Comparison of ENCODE assay signal across 8 cellular contexts in the genomic region with DNA sequence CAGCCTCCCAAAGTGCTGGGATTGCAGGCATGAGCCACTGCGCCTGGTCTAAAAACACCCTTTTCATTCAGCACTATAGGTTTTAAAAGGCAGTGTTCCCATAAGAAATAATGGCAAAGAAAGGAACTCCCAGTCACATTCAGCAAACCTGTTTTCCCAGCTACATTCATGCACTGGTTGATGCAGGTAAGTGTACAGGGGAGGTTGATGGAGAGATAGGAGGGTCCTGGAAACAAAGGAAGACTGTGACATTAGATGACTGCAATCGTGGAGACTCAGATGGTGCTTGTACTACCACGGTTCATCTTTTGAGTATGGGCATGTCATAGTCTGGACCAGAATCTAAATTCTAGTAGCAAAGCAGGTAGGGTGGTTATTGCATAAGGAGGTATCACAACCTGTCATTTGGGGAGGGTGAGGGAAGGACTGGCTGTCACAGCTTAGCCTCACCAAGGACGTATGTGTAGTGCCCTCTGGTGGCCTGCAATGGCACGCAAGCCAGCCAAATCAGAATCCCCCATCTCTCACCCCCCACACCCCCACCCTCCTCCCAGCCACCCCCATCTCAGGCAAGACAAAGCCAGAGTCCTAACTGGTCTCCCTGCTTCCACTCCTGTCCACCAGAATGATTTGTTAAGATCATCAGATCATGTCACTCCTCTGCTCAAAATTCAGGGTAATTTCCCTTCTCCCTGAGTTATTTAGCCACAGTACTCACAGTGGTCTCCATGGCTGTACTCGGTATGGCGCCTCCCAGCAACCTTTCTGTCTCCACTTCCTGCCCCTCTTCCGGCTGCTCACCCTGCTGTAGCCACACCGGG. TPM values are rescaled to one million over a fixed set of nuclear protein-coding genes. Genes with fewer than 3 reads are reported as not detected.
DNase-seq lines count a peak whose midpoint lies in the region; ATAC-seq and TF ChIP-seq lines count a peak whose summit lies in the region.

No MANE protein-coding gene starts in this region.

- peaks cover 14% of the 10 kb centered on the region for H3K36me3 Mint-ChIP-seq in nephron progenitor cell (ENCODE audit: low read depth)

- no peak overlapping the region for H3K4me3 ChIP-seq in thoracic aorta

- POLR2A ChIA-PET in HEK293T (lab: Yijun Ruan, JAX), result interaction anchor here (1.2 to 1.5 kb wide), 2 partner anchors 29 to 51 kb away, joined by 5 read pairs; a partner anchor contains a TSS

- H3K9me3 ChIP-seq in ES-I3 (ENCODE audit: control insufficient read depth, insufficient read depth, low read length) (no peaks in the 10 kb centered on the region), thoracic aorta (no peaks in the 10 kb centered on the region)

- H3K27me3 ChIP-seq in thoracic aorta (replicated peaks; ENCODE audit: insufficient read depth), result no peaks in the 10 kb centered on the region

- H3K36me3 ChIP-seq in ES-I3 (ENCODE audit: insufficient read depth, low read length), result no peaks in the 10 kb centered on the region
- no peaks in the 10 kb centered on the region for H3K36me3 ChIP-seq in thoracic aorta

- ATAC-seq in esophagus mucosa, result peak; percentile 86
- no peak for ATAC-seq in thoracic aorta (ENCODE audit: insufficient number of reproducible peaks, low FRiP score, low read depth)

- H3K4me3 Mint-ChIP-seq in nephron progenitor cell, result peak overlapping the region; percentile 54

- H3K9ac ChIP-seq in ES-I3 (ENCODE audit: low read depth, low read length), result 0 out of 2 replicates have a peak overlapping the region, but pooled peaks have one; percentile 2

- no peak overlapping the region for H3K27ac ChIP-seq in thoracic aorta

- H3K4me1 Mint-ChIP-seq in nephron progenitor cell, result peaks cover 21% of the 10 kb centered on the region

- H3K27ac Mint-ChIP-seq in nephron progenitor cell, result no peak overlapping the region

- TF ChIP-seq CTCF in nephron progenitor cell (IDR thresholded peaks at IDR 0.05) (peak; percentile 69), thoracic aorta (IDR thresholded peaks at IDR 0.05) (peak; percentile 59)

- CTCF ChIA-PET in HEK293T (lab: Yijun Ruan, JAX), result interaction anchor here (0.6 to 1.7 kb wide), 6 partner anchors 12 to 246 kb away, joined by 3 to 10 read pairs (median 4); no protein-coding TSS in a partner anchor

- no peaks in the 10 kb centered on the region for H3K27me3 Mint-ChIP-seq in nephron progenitor cell (ENCODE audit: low read depth, poor library complexity)

- DNase-seq in HEK293T (ENCODE audit: extremely low spot score) (peak; percentile 79), NCI-H82 (lab: John Stamatoyannopoulos, UW) (peak; percentile 89), nephron progenitor cell (peak; percentile 77), thoracic aorta (ENCODE audit: low spot score) (no peak), T1000 (lab: John Stamatoyannopoulos, UW) (no peak)
- peak; percentile 84 for DNase-seq in activated CD8-positive, alpha-beta memory T cell treated with anti-CD3 and anti-CD28 coated beads, Interleukin-2, amount 50 U/mL, for 48 hours

- no peaks in the 10 kb centered on the region for H3K9me3 Mint-ChIP-seq in nephron progenitor cell

- H3K4me1 ChIP-seq in ES-I3 (ENCODE audit: insufficient read depth, low read length) (0 out of 2 replicates have a peak, but pooled peaks cover 3% of the 10 kb centered on the region), thoracic aorta (ENCODE audit: control insufficient read depth in 1 of 2, low read depth in 2 of 2) (no peaks in the 10 kb centered on the region)

TF ChIP-seq in HEK293T, 16 proteins besides CTCF, POLR2A, EP300 and RAD21:
- TF ChIP-seq NFRKB (IDR thresholded peaks at IDR 0.05), result no peak
- TF ChIP-seq ELF4 (IDR thresholded peaks at IDR 0.05), result no peak
- no peak for TF ChIP-seq LEF1 (IDR thresholded peaks at IDR 0.05; ENCODE audit: borderline replicate concordance)
- TF ChIP-seq L3MBTL2 (conservative IDR thresholded peaks at IDR 0.05), result no peak
- TF ChIP-seq TARDBP (IDR thresholded peaks at IDR 0.05), result no peak
- no peak for TF ChIP-seq BHLHE40 (IDR thresholded peaks at IDR 0.05; ENCODE audit: borderline replicate concordance)
- no peak for TF ChIP-seq FOXA1 (IDR thresholded peaks at IDR 0.05)
- no peak for TF ChIP-seq CTBP1 (IDR thresholded peaks at IDR 0.05; ENCODE audit: borderline replicate concordance)
- no peak for TF ChIP-seq SUZ12 (IDR thresholded peaks at IDR 0.05)
- TF ChIP-seq FOXK2 (IDR thresholded peaks at IDR 0.05), result no peak
- TF ChIP-seq FOXM1 (IDR thresholded peaks at IDR 0.05; ENCODE audit: borderline replicate concordance), result no peak
- TF ChIP-seq HDGF (IDR thresholded peaks at IDR 0.05; ENCODE audit: borderline replicate concordance), result no peak
- no peak for TF ChIP-seq ZNF384 (IDR thresholded peaks at IDR 0.05)
- TF ChIP-seq ARNT (IDR thresholded peaks at IDR 0.05), result no peak
- no peak for TF ChIP-seq SP1 (IDR thresholded peaks at IDR 0.05)

RNA-seq across cellular contexts. Expression of a gene that starts 28.8 kb away (rescaled TPM):
- total RNA-seq in esophagus mucosa, result 28.2 TPM
- 10 to 100 TPM; 41.1 to 70.5 TPM for total RNA-seq in thoracic aorta

RNA-seq across cellular contexts. Expression of a gene that starts 51.3 kb away (rescaled TPM):
- total RNA-seq in esophagus mucosa (5.4 TPM), thoracic aorta (10 to 100 TPM in 1 of 2 donors, 1 to 10 TPM in 1; 8.9 to 15.0 TPM)

RNA-seq across cellular contexts. Expression of a gene that starts 56.0 kb away (rescaled TPM):
- 4.0 TPM for total RNA-seq in esophagus mucosa
- 1 to 10 TPM; 1.2 to 4.9 TPM for total RNA-seq in thoracic aorta

Comparison
In these comparisons a context has a peak if more than half of its experiments do, and no peak if none do; other contexts are left out.
1. DNase-seq: peak in HEK293T (single experiment), NCI-H82 (single experiment), activated CD8-positive, alpha-beta memory T cell treated with anti-CD3 and anti-CD28 coated beads, Interleukin-2, amount 50 U/mL, for 48 hours (single experiment) and nephron progenitor cell (single experiment); none in thoracic aorta (single experiment) and T1000 (single experiment).